Comparison of ENCODE assay signal across 22 cellular contexts in genomic region chr2:73076701-73077423, GRCh38. TPM values are rescaled to one million over a fixed set of nuclear protein-coding genes. Genes with fewer than 3 reads are reported as not detected.
DNase-seq lines count a peak whose midpoint lies in the region; ATAC-seq and TF ChIP-seq lines count a peak whose summit lies in the region.
"Had no signal": no experiment of that assay in that cellular context is flagged by ENCODE, and none has a peak within 500 bp of the region (broad histone marks: within the 10 kb centered on the region; RNA-seq: fewer than 3 reads in every experiment).

No MANE protein-coding gene starts in this region.

- peaks cover 15% of the 10 kb centered on the region for H3K4me1 ChIP-seq in psoas muscle
- peaks cover 9% of the 10 kb centered on the region for H3K4me1 ChIP-seq in suprapubic skin
- H3K4me1 ChIP-seq in esophagus squamous epithelium: peaks cover 7 to 19% (median 7%) of the 10 kb centered on the region in 3 donors
- H3K4me1 ChIP-seq: BE2C, SJCRH30 had no signal

- no peaks in the 10 kb centered on the region for H3K9me3 ChIP-seq in CD4-positive, alpha-beta T cell (ENCODE audit: control insufficient read depth, low read length)
- H3K9me3 ChIP-seq in psoas muscle: no peaks in the 10 kb centered on the region
- H3K9me3 ChIP-seq in suprapubic skin: no peaks in the 10 kb centered on the region
- no peaks in the 10 kb centered on the region for H3K9me3 ChIP-seq in esophagus squamous epithelium
- H3K9me3 ChIP-seq: BE2C, SJCRH30 had no signal

- H3K27me3 ChIP-seq in CD4-positive, alpha-beta T cell (ENCODE audit: control insufficient read depth, insufficient read depth, low read length): no peaks in the 10 kb centered on the region
- no peaks in the 10 kb centered on the region for H3K27me3 ChIP-seq in psoas muscle (ENCODE audit: insufficient read depth in 3 of 3, low read length in 2 of 3)
- H3K27me3 ChIP-seq in suprapubic skin: no peaks in the 10 kb centered on the region
- H3K27me3 ChIP-seq in esophagus squamous epithelium: no peaks in the 10 kb centered on the region
- H3K27me3 ChIP-seq: BE2C, SJCRH30 had no signal

- in situ Hi-C loops in GM13977 (cut with MboI; ENCODE audit: low pct_unique_long_range_greater_than_20kb, low sequenced_read_pairs, unreplicated experiment): no loop called here

- no peaks in the 10 kb centered on the region for H3K9me3 Mint-ChIP-seq in CD4-positive, alpha-beta T cell
- no peaks in the 10 kb centered on the region for H3K9me3 Mint-ChIP-seq in chondrocyte (ENCODE audit: low read depth)

- TF ChIP-seq CTCF in CD4-positive, alpha-beta T cell (IDR thresholded peaks at IDR 0.05): no peak
- TF ChIP-seq CTCF in GM13977 (IDR thresholded peaks at IDR 0.05; ENCODE audit: extremely low read depth, insufficient read depth, missing control alignments) (no peak), chondrocyte (IDR thresholded peaks at IDR 0.05) (no peak), psoas muscle (IDR thresholded peaks at IDR 0.05) (no peak), suprapubic skin (IDR thresholded peaks at IDR 0.05) (no peak), esophagus squamous epithelium (IDR thresholded peaks at IDR 0.05) (no peak)

- POLR2A ChIA-PET in CD4-positive, alpha-beta T cell (lab: Charles Lee): no interaction called here

- H3K4me3 ChIP-seq in psoas muscle (no peak overlapping the region), suprapubic skin (no peak overlapping the region), esophagus squamous epithelium (no peak overlapping the region)
- H3K4me3 ChIP-seq: GM23248, K562, SJCRH30 had no signal

- CTCF ChIA-PET in CD4-positive, alpha-beta T cell (lab: Charles Lee): no interaction called here

- no peak for ATAC-seq in CD4-positive, alpha-beta T cell (ENCODE audit: poor library complexity)
- ATAC-seq in psoas muscle (no peak), GM18870 (IDR thresholded peaks at IDR 0.05; ENCODE audit: unreplicated experiment) (no peak)
- ATAC-seq: K562, PC-3 had no signal

- 85 to 92% (median 88%) methylated on average over 8 of the region's 8 CpGs for WGBS in psoas muscle, 3 donors
- 88% methylated on average over 8 of the region's 8 CpGs for WGBS in suprapubic skin
- WGBS in esophagus squamous epithelium, 2 donors: 85 to 90% methylated on average over 7 to 8 of the region's 8 CpGs

- intact Hi-C loops in CD4-positive, alpha-beta T cell (cut with DNase I, micrococcal nuclease): loop anchor here in 1 of 2 experiments (10.0 kb wide), 1 partner anchor 308 kb away; the partner anchor contains the start of gene ALMS1
- intact Hi-C loops in psoas muscle (cut with DNase I) (loop anchor here in 1 of 2 donors (5.0 kb wide), 1 partner anchor 35 kb away; the partner anchor contains the start of gene RAB11FIP5), esophagus squamous epithelium (cut with DNase I) (no loop called here)

- TF ChIP-seq POLR2A in suprapubic skin (IDR thresholded peaks at IDR 0.05) (no peak), esophagus squamous epithelium (IDR thresholded peaks at IDR 0.05) (no peak)

- H3K27me3 Mint-ChIP-seq in CD4-positive, alpha-beta T cell: no peaks in the 10 kb centered on the region
- H3K27me3 Mint-ChIP-seq in chondrocyte (ENCODE audit: low read depth): no peaks in the 10 kb centered on the region

- peaks cover 4% of the 10 kb centered on the region for H3K36me3 Mint-ChIP-seq in CD4-positive, alpha-beta T cell (ENCODE audit: low read depth)
- H3K36me3 Mint-ChIP-seq in chondrocyte (ENCODE audit: low read depth): peaks cover 19% of the 10 kb centered on the region
- H3K36me3 Mint-ChIP-seq: CD14-positive monocyte had no signal

- H3K4me1 Mint-ChIP-seq in CD4-positive, alpha-beta T cell (ENCODE audit: low read depth): peaks cover 13% of the 10 kb centered on the region
- H3K4me1 Mint-ChIP-seq in chondrocyte (ENCODE audit: low read depth): peaks cover 9% of the 10 kb centered on the region

- H3K27ac Mint-ChIP-seq in CD4-positive, alpha-beta T cell: no peak overlapping the region
- H3K27ac Mint-ChIP-seq in chondrocyte (ENCODE audit: unreplicated experiment): no peak overlapping the region
- H3K27ac Mint-ChIP-seq: CD14-positive monocyte had no signal

- H3K36me3 ChIP-seq in psoas muscle (ENCODE audit: insufficient read depth in 1 of 2, low read depth in 1 of 2): peaks cover 0 to 15% of the 10 kb centered on the region in 2 donors
- H3K36me3 ChIP-seq in suprapubic skin: peaks cover 29% of the 10 kb centered on the region
- H3K36me3 ChIP-seq in esophagus squamous epithelium: peaks cover 0 to 72% (median 6%) of the 10 kb centered on the region in 3 donors
- H3K36me3 ChIP-seq: BE2C, SJCRH30 had no signal

- peak overlapping the region; percentile 40 for H3K4me3 Mint-ChIP-seq in CD4-positive, alpha-beta T cell
- no peak overlapping the region for H3K4me3 Mint-ChIP-seq in chondrocyte (ENCODE audit: unreplicated experiment)
- H3K4me3 Mint-ChIP-seq: CD14-positive monocyte had no signal

- H3K27ac ChIP-seq in CD4-positive, alpha-beta T cell (ENCODE audit: low read depth, low read length): no peak overlapping the region
- H3K27ac ChIP-seq in psoas muscle (peak overlapping the region; percentile 83), suprapubic skin (no peak overlapping the region), esophagus squamous epithelium (no peak overlapping the region)
- H3K27ac ChIP-seq: GM23248, SJCRH30 had no signal

- no peak for DNase-seq in CD4-positive, alpha-beta T cell
- DNase-seq in GM13977 (ENCODE audit: low spot score) (peak; percentile 12), chondrocyte (ENCODE audit: low spot score) (peak; percentile 65), psoas muscle (no peak), AG08395 (ENCODE audit: low spot score) (no peak), suprapubic skin (ENCODE audit: low spot score in 2 of 2) (no peak), esophagus squamous epithelium (lab: John Stamatoyannopoulos, UW) (no peak)
- DNase-seq: BE2C; GM23248; H7; Kasumi-1; NCI-H1105 treated with DMSO at 0.1 percent for 48 hours; NCI-H2029; NCI-H446 treated with DMSO at 0.1 percent for 48 hours; NCI-H526; NCI-H82; NK-92 treated with Interleukin-12 subunit alpha and Interleukin-12 subunit beta, amount 100 ng/mL, for 24 hours; PC-3; SJCRH30 had no signal

- no peak for TF ChIP-seq EP300 in suprapubic skin (IDR thresholded peaks at IDR 0.05)

RNA-seq across cellular contexts. Expression of gene SFXN5, which starts 5.3 kb away (rescaled TPM):
- total RNA-seq in CD4-positive, alpha-beta T cell: 1 to 10 TPM; 5.1 to 5.4 TPM
- total RNA-seq in chondrocyte (10.6 to 18.1 TPM (median 13.5 TPM) in 3 replicates), psoas muscle (10 to 100 TPM in 3 of 4 donors, 1 to 10 TPM in 1; 5.8 to 17.1 (median 12.8) TPM), suprapubic skin (10 to 100 TPM; 11.9 to 25.7 (median 18.8) TPM), esophagus squamous epithelium (10 to 100 TPM in 3 of 4 donors, 1 to 10 TPM in 1; 4.2 to 16.4 (median 12.7) TPM)
- 10 to 100 TPM in 1 of 3 donors, 1 to 10 TPM in 2; 5.1 to 12.7 (median 8.7) TPM for polyA plus RNA-seq in psoas muscle

RNA-seq across cellular contexts. Expression of gene RAB11FIP5, which starts 35.9 kb away (rescaled TPM):
- 10 to 100 TPM; 12.6 to 13.8 TPM for total RNA-seq in CD4-positive, alpha-beta T cell
- total RNA-seq in chondrocyte (39.8 to 54.7 TPM (median 53.1 TPM) in 3 replicates), psoas muscle (10 to 100 TPM; 20.9 to 24.2 (median 23.1) TPM), suprapubic skin (10 to 100 TPM; 24.9 to 39.5 (median 29.1) TPM), esophagus squamous epithelium (10 to 100 TPM; 12.2 to 19.6 (median 16.6) TPM)
- polyA plus RNA-seq in psoas muscle: 10 to 100 TPM; 13.0 to 24.0 (median 23.9) TPM

Comparison
In these comparisons a context has a peak if more than half of its experiments do, and no peak if none do; other contexts are left out.
1. DNase-seq: peak in GM13977 (single experiment) and chondrocyte (single experiment); none in CD4-positive, alpha-beta T cell (0 of 10), psoas muscle (0 of 2), AG08395 (single experiment), suprapubic skin (0 of 2) and esophagus squamous epithelium (single experiment).